In the genomic region with DNA sequence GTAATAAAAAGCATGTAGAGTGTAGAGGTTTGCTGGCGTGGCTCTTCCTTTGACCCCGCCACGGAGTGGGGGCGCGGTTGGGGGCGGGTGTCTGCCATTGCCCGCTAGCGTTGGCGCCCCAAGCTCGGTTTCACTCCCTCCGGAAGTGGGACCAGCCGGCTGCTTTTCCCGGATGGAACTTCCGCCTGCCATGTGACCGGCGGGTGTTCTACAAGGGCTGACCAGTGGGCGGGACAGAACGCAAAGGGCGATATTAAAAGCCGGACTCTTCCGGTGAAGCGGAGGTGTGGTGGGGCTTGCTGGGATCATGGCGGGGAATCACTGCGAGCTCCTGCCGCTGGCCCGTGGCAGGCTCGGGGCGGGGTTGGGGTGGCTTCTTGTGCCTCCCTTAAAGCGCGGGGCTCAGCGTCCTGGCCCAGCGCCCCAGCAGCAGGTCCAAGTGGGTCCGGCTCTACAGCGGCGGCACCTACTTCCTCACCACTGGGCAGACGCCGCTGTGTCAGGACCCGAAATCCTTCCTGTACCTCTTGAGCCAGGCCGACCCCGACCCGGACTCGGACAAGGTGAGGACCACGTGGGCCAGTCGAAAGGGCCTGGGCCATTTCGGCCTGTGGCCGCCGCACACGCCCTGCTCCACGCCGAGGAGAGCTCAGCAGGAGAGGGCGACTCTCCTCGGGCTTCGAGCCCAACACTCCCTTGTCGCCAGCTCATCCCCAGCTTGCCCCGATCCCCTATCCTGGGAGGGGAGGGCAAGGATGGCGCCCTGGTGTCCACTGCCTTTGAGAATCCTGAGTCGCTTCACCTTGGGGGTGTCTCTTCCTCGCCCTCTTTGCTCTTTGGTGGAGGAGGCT, we compare ENCODE assay signal across 8 cellular contexts.
A peak's percentile ranks its signal among the peaks of the same experiment; 100 is the strongest.
DNase-seq lines count a peak whose midpoint lies in the region; ATAC-seq and TF ChIP-seq lines count a peak whose summit lies in the region.

No MANE protein-coding gene starts in this region.

- POLR2A ChIA-PET in activated CD4-positive, alpha-beta memory T cell treated with anti-CD3 and anti-CD28 coated beads for 36 hours (lab: Charles Lee): interaction anchor here (1.0 to 1.3 kb wide), 4 partner anchors 10 to 349 kb away, joined by 3 to 4 read pairs (median 3); partner anchors contain the start of gene KCTD5

- H3K36me3 ChIP-seq in BE2C (peaks cover 3% of the 10 kb centered on the region), duodenal mucosa (ENCODE audit: control insufficient read depth in 1 of 2, insufficient read depth in 2 of 2, low read length in 2 of 2) (peaks cover 7% of the 10 kb centered on the region in 2 donors)

- no peaks in the 10 kb centered on the region for H3K9me3 Mint-ChIP-seq in activated CD4-positive, alpha-beta memory T cell treated with anti-CD3 and anti-CD28 coated beads for 36 hours

- H3K27ac Mint-ChIP-seq in activated CD4-positive, alpha-beta memory T cell treated with anti-CD3 and anti-CD28 coated beads for 36 hours: peak overlapping the region; percentile 92

- H3K4me1 Mint-ChIP-seq in activated CD4-positive, alpha-beta memory T cell treated with anti-CD3 and anti-CD28 coated beads for 36 hours (ENCODE audit: low read depth): peaks cover 21% of the 10 kb centered on the region

- DNase-seq in BE2C: peak; percentile 97
- DNase-seq in NCI-H748 treated with DMSO at 0.1 percent for 48 hours (lab: John Stamatoyannopoulos, UW): peak; percentile 75
- DNase-seq in activated CD4-positive, alpha-beta memory T cell treated with anti-CD3 and anti-CD28 coated beads for 36 hours: peak; percentile 92
- peak; percentile 92 to 98 for DNase-seq in lower leg skin (ENCODE audit: low spot score in 2 of 2)
- DNase-seq in stimulated activated CD4-positive, alpha-beta T cell treated with anti-CD3 and anti-CD28 coated beads, Interleukin-4, amount 100 ng/mL, for 24 hours: peak; percentile 90

- H3K27me3 Mint-ChIP-seq in activated CD4-positive, alpha-beta memory T cell treated with anti-CD3 and anti-CD28 coated beads for 36 hours: no peaks in the 10 kb centered on the region

- peak overlapping the region; percentile 90 to 93 for H3K9ac ChIP-seq in duodenal mucosa (ENCODE audit: low read depth in 1 of 2, low read length in 2 of 2)

- H3K4me3 ChIP-seq in BE2C (ENCODE audit: low read depth, low read length) (peak overlapping the region; percentile 96), duodenal mucosa (ENCODE audit: low read depth in 1 of 2, low read length in 2 of 2) (peak overlapping the region; percentile 88 to 98), lower leg skin (ENCODE audit: low read depth, poor library complexity, severe bottlenecking) (peak overlapping the region; percentile 91)

- H3K27ac ChIP-seq in duodenal mucosa (ENCODE audit: low read depth, low read length): peak overlapping the region; percentile 69

- 1% methylated on average over 29 to 58 of the region's 58 CpGs for WGBS in lower leg skin, 2 donors

- peak in 1 of 2 donors; percentile 10 for TF ChIP-seq POLR2A in lower leg skin (IDR thresholded peaks at IDR 0.05)

- peak overlapping the region; percentile 97 for H3K4me3 Mint-ChIP-seq in activated CD4-positive, alpha-beta memory T cell treated with anti-CD3 and anti-CD28 coated beads for 36 hours

- intact Hi-C loops in activated CD4-positive, alpha-beta memory T cell treated with anti-CD3 and anti-CD28 coated beads for 36 hours (cut with micrococcal nuclease): no loop called here
- intact Hi-C loops in lower leg skin (cut with DNase I; ENCODE audit: low total_unique reads): no loop called here

- H3K36me3 Mint-ChIP-seq in activated CD4-positive, alpha-beta memory T cell treated with anti-CD3 and anti-CD28 coated beads for 36 hours: peaks cover 14% of the 10 kb centered on the region

- H3K4me1 ChIP-seq in BE2C (no peaks in the 10 kb centered on the region), duodenal mucosa (ENCODE audit: control insufficient read depth in 1 of 2, insufficient read depth in 2 of 2, low read length in 2 of 2) (peaks cover 0 to 4% of the 10 kb centered on the region in 2 donors)

- H3K9me3 ChIP-seq in BE2C (no peaks in the 10 kb centered on the region), duodenal mucosa (ENCODE audit: control insufficient read depth in 1 of 2, low read length in 2 of 2) (no peaks in the 10 kb centered on the region)

- TF ChIP-seq CTCF in BE2C (IDR thresholded peaks at IDR 0.05; ENCODE audit: low read depth, low read length) (no peak), lower leg skin (IDR thresholded peaks at IDR 0.05) (no peak)

- no peaks in the 10 kb centered on the region for H3K27me3 ChIP-seq in BE2C
- no peaks in the 10 kb centered on the region for H3K27me3 ChIP-seq in duodenal mucosa (ENCODE audit: control insufficient read depth in 1 of 2, insufficient read depth in 2 of 2, low read length in 2 of 2)

- peak; percentile 52 for ATAC-seq in GM19328 (IDR thresholded peaks at IDR 0.05; ENCODE audit: unreplicated experiment)
- peak; percentile 37 for ATAC-seq in HG03565 (IDR thresholded peaks at IDR 0.05; ENCODE audit: unreplicated experiment)

- CTCF ChIA-PET in activated CD4-positive, alpha-beta memory T cell treated with anti-CD3 and anti-CD28 coated beads for 36 hours (lab: Charles Lee): interaction anchor here (1.5 kb wide), 1 partner anchor 17 kb away, joined by 4 read pairs; no protein-coding TSS in a partner anchor

Comparison
In these comparisons a context has a peak if more than half of its experiments do, and no peak if none do; other contexts are left out.
1. Peak in every context shown above with its lines: DNase-seq, ATAC-seq, H3K4me3 ChIP-seq and H3K27ac ChIP-seq.